Comparison of ENCODE assay signal across 14 cellular contexts in genomic region chrX:63186137-63186536, GRCh38.
"Had no signal": no experiment of that assay in that cellular context is flagged by ENCODE, and none has a peak within 500 bp of the region (broad histone marks: within the 10 kb centered on the region; RNA-seq: fewer than 3 reads in every experiment).

No MANE protein-coding gene starts in this region.

- ATAC-seq: activated CD8-positive, alpha-beta T cell treated with anti-CD3 and anti-CD28 coated beads, Interleukin-2, amount 10 ng/mL, durations not matched to agents 7 days and 5 days; foreskin keratinocyte; naive thymus-derived CD4-positive, alpha-beta T cell had no signal

- H3K27me3 ChIP-seq: ascending aorta, cardiac muscle cell, esophagus squamous epithelium, foreskin keratinocyte, neutrophil, thyroid gland, vagina had no signal

- H3K4me1 ChIP-seq: esophagus squamous epithelium, foreskin keratinocyte, thyroid gland, vagina had no signal

- H3K27ac ChIP-seq: ascending aorta, cardiac muscle cell, esophagus squamous epithelium, foreskin keratinocyte, neutrophil, skin epidermis, thyroid gland, vagina had no signal

- H3K36me3 ChIP-seq: ascending aorta, cardiac muscle cell, esophagus squamous epithelium, neutrophil, thyroid gland, vagina had no signal

- H3K4me3 ChIP-seq: ascending aorta, cardiac muscle cell, esophagus squamous epithelium, skin epidermis, thyroid gland, vagina had no signal

- H3K27me3 Mint-ChIP-seq: naive thymus-derived CD4-positive, alpha-beta T cell had no signal

- H3K27ac Mint-ChIP-seq: activated CD8-positive, alpha-beta T cell treated with anti-CD3 and anti-CD28 coated beads, Interleukin-2, amount 10 ng/mL, durations not matched to agents 7 days and 5 days; activated T-helper 1 cell treated with anti-CD3 and anti-CD28 coated beads, Interleukin-12 subunit alpha, Interleukin-12 subunit beta, Interleukin-2, Interleukin-4 antibody, amounts not matched to agents 30 ng/mL and 10 ng/mL and 1 ng/mL, durations not matched to agents 14 hours and 24 hours and 36 hours; naive thymus-derived CD4-positive, alpha-beta T cell had no signal

- DNase-seq: activated CD4-positive, alpha-beta T cell treated with anti-CD3 and anti-CD28 coated beads for 4 hours; activated CD8-positive, alpha-beta T cell treated with anti-CD3 and anti-CD28 coated beads, Interleukin-2, amount 10 ng/mL, durations not matched to agents 7 days and 5 days; activated naive CD4-positive, alpha-beta T cell; esophagus squamous epithelium; foreskin keratinocyte; head of caudate nucleus; naive thymus-derived CD4-positive, alpha-beta T cell; thyroid gland had no signal

- H3K4me3 Mint-ChIP-seq: activated CD8-positive, alpha-beta T cell treated with anti-CD3 and anti-CD28 coated beads, Interleukin-2, amount 10 ng/mL, durations not matched to agents 7 days and 5 days; activated T-helper 1 cell treated with anti-CD3 and anti-CD28 coated beads, Interleukin-12 subunit alpha, Interleukin-12 subunit beta, Interleukin-2, Interleukin-4 antibody, amounts not matched to agents 30 ng/mL and 10 ng/mL and 1 ng/mL, durations not matched to agents 14 hours and 24 hours and 36 hours; naive thymus-derived CD4-positive, alpha-beta T cell had no signal

- H3K9me3 ChIP-seq: ascending aorta, esophagus squamous epithelium, neutrophil, thyroid gland, vagina had no signal

- H3K4me1 Mint-ChIP-seq: naive thymus-derived CD4-positive, alpha-beta T cell had no signal

- H3K36me3 Mint-ChIP-seq: naive thymus-derived CD4-positive, alpha-beta T cell had no signal
